Comparison of ENCODE assay signal across 1 cellular context in genomic region chr19:3459965-3460582, GRCh38.
TF ChIP-seq lines count a peak whose summit lies in the region.

No MANE protein-coding gene starts in this region.

TF ChIP-seq in GM23338, 12 proteins besides CTCF, POLR2A, EP300 and RAD21 (continued from another document):
- no peak for TF ChIP-seq ZNF462 (CRISPR knock-in tag; IDR thresholded peaks at IDR 0.05)
- TF ChIP-seq ZNF331 (CRISPR knock-in tag; IDR thresholded peaks at IDR 0.05; ENCODE audit: low read depth) = no peak
- no peak for TF ChIP-seq CREB1 (CRISPR knock-in tag; IDR thresholded peaks at IDR 0.05; ENCODE audit: low read depth)
- no peak for TF ChIP-seq ETS1 (IDR thresholded peaks at IDR 0.05)
